In the genomic region with DNA sequence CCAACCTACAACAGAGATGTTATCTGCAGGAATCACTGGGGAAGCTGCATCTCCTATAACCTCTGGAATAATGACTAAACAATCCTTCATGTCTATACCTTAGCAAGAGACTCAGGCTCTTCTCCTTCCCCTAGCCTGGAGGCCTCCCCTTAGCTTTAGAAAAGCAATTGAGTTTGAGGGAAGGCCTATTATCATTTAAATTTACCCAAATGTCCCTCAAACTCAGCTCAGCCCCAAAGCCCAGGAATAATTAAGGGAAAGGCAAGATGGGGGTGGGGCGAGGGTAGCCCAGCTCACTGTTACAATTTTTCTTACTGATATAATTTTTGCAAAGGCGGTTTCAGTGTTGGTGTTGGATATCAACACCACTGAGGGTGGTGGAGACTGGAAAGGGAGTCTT, we compare ENCODE assay signal across 22 cellular contexts.
DNase-seq lines count a peak whose midpoint lies in the region; ATAC-seq and TF ChIP-seq lines count a peak whose summit lies in the region.
"Had no signal": no experiment of that assay in that cellular context is flagged by ENCODE, and none has a peak within 500 bp of the region (broad histone marks: within the 10 kb centered on the region; RNA-seq: fewer than 3 reads in every experiment).

No MANE protein-coding gene starts in this region.

- H3K27me3 ChIP-seq in HUES64 (ENCODE audit: insufficient read depth, low read length): 0 out of 2 replicates have a peak, but pooled peaks cover 5% of the 10 kb centered on the region
- no peaks in the 10 kb centered on the region for H3K27me3 ChIP-seq in ectodermal cell (ENCODE audit: control insufficient read depth, insufficient read depth, low read length, poor library complexity, severe bottlenecking)
- peaks cover 0 to 6% of the 10 kb centered on the region in 2 experiments for H3K27me3 ChIP-seq in mesenchymal stem cell (ENCODE audit: control insufficient read depth in 1 of 2, insufficient read depth in 1 of 2, low read length in 2 of 2)
- no peaks in the 10 kb centered on the region for H3K27me3 ChIP-seq in smooth muscle cell (ENCODE audit: low read depth)
- H3K27me3 ChIP-seq in MM.1S (replicated peaks; ENCODE audit: insufficient read depth, low read length): no peaks in the 10 kb centered on the region
- H3K27me3 ChIP-seq: body of pancreas, foreskin keratinocyte, MG63, stomach, upper lobe of right lung had no signal

- H3K9me2 ChIP-seq in MM.1S (replicated peaks; ENCODE audit: insufficient read depth, low read length): no peaks in the 10 kb centered on the region

- no peak overlapping the region for H2BK12ac ChIP-seq in mesenchymal stem cell (ENCODE audit: low read length in 2 of 2)

- H3K79me2 ChIP-seq in smooth muscle cell (ENCODE audit: low read depth) (no peaks in the 10 kb centered on the region), MM.1S (ENCODE audit: low read length) (no peaks in the 10 kb centered on the region)

- peak overlapping the region; percentile 3 for H2BK15ac ChIP-seq in mesenchymal stem cell (ENCODE audit: low read depth, poor library complexity, severe bottlenecking)

- no peaks in the 10 kb centered on the region for H3K36me3 ChIP-seq in HUES64 (ENCODE audit: insufficient read depth, low read length)
- H3K36me3 ChIP-seq in ectodermal cell (ENCODE audit: control insufficient read depth, insufficient read depth, low read length): no peaks in the 10 kb centered on the region
- no peaks in the 10 kb centered on the region for H3K36me3 ChIP-seq in mesenchymal stem cell (ENCODE audit: control insufficient read depth in 1 of 2, insufficient read depth in 2 of 2, low read depth in 1 of 2, low read length in 2 of 2)
- no peaks in the 10 kb centered on the region for H3K36me3 ChIP-seq in smooth muscle cell (ENCODE audit: low read depth)
- H3K36me3 ChIP-seq in MM.1S (replicated peaks; ENCODE audit: insufficient read depth, low read length): no peaks in the 10 kb centered on the region
- H3K36me3 ChIP-seq: MG63, stomach, upper lobe of right lung had no signal

- peak overlapping the region; percentile 50 for H3K9ac ChIP-seq in HUES64 (ENCODE audit: low read depth, low read length)
- H3K9ac ChIP-seq in mesenchymal stem cell (ENCODE audit: low read length): no peak overlapping the region
- no peak overlapping the region for H3K9ac ChIP-seq in smooth muscle cell (ENCODE audit: low read depth)
- H3K9ac ChIP-seq in MM.1S (ENCODE audit: low read length): no peak overlapping the region

- H3K14ac ChIP-seq in mesenchymal stem cell (ENCODE audit: low read length in 2 of 2): no peak overlapping the region

- H3K79me1 ChIP-seq in mesenchymal stem cell (replicated peaks; ENCODE audit: low read length, poor library complexity, severe bottlenecking): no peaks in the 10 kb centered on the region

- no peak overlapping the region for H2AFZ ChIP-seq in mesenchymal stem cell (ENCODE audit: low read depth, low read length)
- no peak overlapping the region for H2AFZ ChIP-seq in smooth muscle cell (ENCODE audit: low read depth)
- H2AFZ ChIP-seq in MM.1S (ENCODE audit: low read length): no peak overlapping the region

- no peak for ATAC-seq in GM21528 (IDR thresholded peaks at IDR 0.05; ENCODE audit: low FRiP score, unreplicated experiment)
- ATAC-seq: activated CD4-positive, alpha-beta T cell treated with anti-CD3 and anti-CD28 coated beads for 36 hours; body of pancreas; foreskin keratinocyte; HCT116; natural killer cell treated with Interleukin-12 subunit alpha and Interleukin-12 subunit beta and Interleukin-15 and Interleukin-18, amount 100 ng/mL, for 72 hours; psoas muscle; T-cell; upper lobe of right lung had no signal

- peak overlapping the region in 1 of 2 experiments; percentile 49 for H3K4ac ChIP-seq in mesenchymal stem cell (ENCODE audit: low read depth in 1 of 2, low read length in 2 of 2)

- H3K4me1 ChIP-seq in HUES64 (ENCODE audit: insufficient read depth, low read length): peaks cover 25% of the 10 kb centered on the region
- peaks cover 12% of the 10 kb centered on the region for H3K4me1 ChIP-seq in ectodermal cell (ENCODE audit: control insufficient read depth, insufficient read depth, low read length)
- peaks cover 6% of the 10 kb centered on the region for H3K4me1 ChIP-seq in mesenchymal stem cell (ENCODE audit: control insufficient read depth, insufficient read depth, low read depth, low read length)
- peaks cover 10% of the 10 kb centered on the region for H3K4me1 ChIP-seq in smooth muscle cell (ENCODE audit: low read depth)
- no peaks in the 10 kb centered on the region for H3K4me1 ChIP-seq in MM.1S (ENCODE audit: low read length)
- H3K4me1 ChIP-seq: body of pancreas, psoas muscle, stomach, upper lobe of right lung had no signal

- peak overlapping the region; percentile 28 to 52 for H3K18ac ChIP-seq in mesenchymal stem cell (ENCODE audit: low read depth in 1 of 2, low read length in 2 of 2)

- H3K23ac ChIP-seq in mesenchymal stem cell (ENCODE audit: low read length in 2 of 2): no peak overlapping the region

- no peak overlapping the region for H3K4me2 ChIP-seq in mesenchymal stem cell (ENCODE audit: low read length, poor library complexity, severe bottlenecking)
- peak overlapping the region; percentile 43 for H3K4me2 ChIP-seq in smooth muscle cell
- no peak overlapping the region for H3K4me2 ChIP-seq in MM.1S (ENCODE audit: low read depth, low read length)

- H3K9me3 ChIP-seq in HUES64 (ENCODE audit: insufficient read depth, low read depth, low read length) (no peaks in the 10 kb centered on the region), ectodermal cell (ENCODE audit: control insufficient read depth, low read length) (peaks cover 3% of the 10 kb centered on the region), mesenchymal stem cell (ENCODE audit: control insufficient read depth, low read length) (no peaks in the 10 kb centered on the region), smooth muscle cell (replicated peaks; ENCODE audit: low read depth) (no peaks in the 10 kb centered on the region), MM.1S (replicated peaks; ENCODE audit: insufficient read depth, low read length) (no peaks in the 10 kb centered on the region)
- H3K9me3 ChIP-seq: body of pancreas, MG63, psoas muscle, stomach, upper lobe of right lung had no signal

- DNase-seq in mesenchymal stem cell (no peak), smooth muscle cell (lab: John Stamatoyannopoulos, UW; ENCODE audit: unreplicated experiment) (no peak), ureter (ENCODE audit: low spot score) (no peak), MM.1S (no peak)
- DNase-seq: activated CD4-positive, alpha-beta T cell treated with anti-CD3 and anti-CD28 coated beads for 36 hours; activated naive CD8-positive, alpha-beta T cell treated with anti-CD3 and anti-CD28 coated beads for 36 hours; AML-193; body of pancreas; MG63; NCI-H1436 treated with DMSO at 0.1 percent for 48 hours; psoas muscle; SHP77; stimulated activated CD4-positive, alpha-beta T cell treated with anti-CD3 and anti-CD28 coated beads, Interleukin-4, amount 100 ng/mL, for 4 hours; stomach; T-cell; upper lobe of right lung had no signal

- peak overlapping the region; percentile 5 for H3K4me3 ChIP-seq in HUES64 (ENCODE audit: low read length)
- H3K4me3 ChIP-seq in ectodermal cell (ENCODE audit: insufficient read depth, low read depth, low read length): no peak overlapping the region
- no peak overlapping the region for H3K4me3 ChIP-seq in mesenchymal stem cell (ENCODE audit: insufficient read depth in 1 of 2, low read depth in 1 of 2, low read length in 2 of 2)
- H3K4me3 ChIP-seq in smooth muscle cell: no peak overlapping the region
- no peak overlapping the region for H3K4me3 ChIP-seq in MM.1S (ENCODE audit: low read length)
- H3K4me3 ChIP-seq: body of pancreas, MG63, psoas muscle, stomach, upper lobe of right lung had no signal

- H3K27ac ChIP-seq in HUES64 (ENCODE audit: low read depth, low read length): peak overlapping the region; percentile 88
- H3K27ac ChIP-seq in ectodermal cell (ENCODE audit: insufficient read depth, low read depth, low read length, poor library complexity, severe bottlenecking): peak overlapping the region; percentile 11
- peak overlapping the region; percentile 91 for H3K27ac ChIP-seq in mesenchymal stem cell (ENCODE audit: low read length, poor library complexity, severe bottlenecking)
- peak overlapping the region; percentile 61 for H3K27ac ChIP-seq in smooth muscle cell (ENCODE audit: low read depth)
- H3K27ac ChIP-seq in MM.1S (ENCODE audit: low read length): no peak overlapping the region
- H3K27ac ChIP-seq: body of pancreas, foreskin keratinocyte, psoas muscle, stomach, upper lobe of right lung had no signal

- no peak overlapping the region for H4K8ac ChIP-seq in mesenchymal stem cell (ENCODE audit: low read length)

- no peaks in the 10 kb centered on the region for H3F3A ChIP-seq in smooth muscle cell (ENCODE audit: low read depth)
- no peaks in the 10 kb centered on the region for H3F3A ChIP-seq in MM.1S (ENCODE audit: insufficient read depth, low read length)

- H4K20me1 ChIP-seq in smooth muscle cell (ENCODE audit: low read depth) (no peaks in the 10 kb centered on the region), MM.1S (ENCODE audit: insufficient read depth, low read length) (no peaks in the 10 kb centered on the region)

- TF ChIP-seq CTCF in smooth muscle cell (IDR thresholded peaks at IDR 0.05; ENCODE audit: borderline replicate concordance, insufficient read depth, poor library complexity, severe bottlenecking): no peak
- TF ChIP-seq CTCF in MM.1S (IDR thresholded peaks at IDR 0.05; ENCODE audit: low read length): no peak

- H4K91ac ChIP-seq in mesenchymal stem cell (ENCODE audit: low read length): no peak overlapping the region

- WGBS in HUES64: 16% methylated on average over 2 of the region's 2 CpGs
- 33 to 52% methylated on average over 2 of the region's 2 CpGs for WGBS in ectodermal cell, 2 experiments
- WGBS in mesenchymal stem cell: 63% methylated on average over 2 of the region's 2 CpGs
- 63% methylated on average over 2 of the region's 2 CpGs for WGBS in smooth muscle cell (ENCODE audit: low lambda C conversion rate)

- peak overlapping the region; percentile 12 for H2AK5ac ChIP-seq in mesenchymal stem cell (ENCODE audit: low read length, severe bottlenecking)

- H2BK5ac ChIP-seq in mesenchymal stem cell (ENCODE audit: low read depth, low read length, poor library complexity, severe bottlenecking): peak overlapping the region; percentile 53

- peak overlapping the region; percentile 54 for H2BK120ac ChIP-seq in mesenchymal stem cell (ENCODE audit: low read depth, low read length)
